33 cellular contexts compared by ENCODE assay signal in genomic region chr6:163841733-163842132, GRCh38.
"Had no signal": no experiment of that assay in that cellular context is flagged by ENCODE, and none has a peak within 500 bp of the region (broad histone marks: within the 10 kb centered on the region; RNA-seq: fewer than 3 reads in every experiment).

No MANE protein-coding gene starts in this region.

- H3K27me3 ChIP-seq: adrenal gland, body of pancreas, stomach, thyroid gland, upper lobe of left lung had no signal

- H3K4me1 ChIP-seq: body of pancreas, parathyroid adenoma, thyroid gland had no signal

- H3K27ac ChIP-seq: adrenal gland, body of pancreas, parathyroid adenoma, psoas muscle, stomach, thyroid gland, upper lobe of left lung, VCaP had no signal

- H3K4me1 Mint-ChIP-seq: activated naive CD8-positive, alpha-beta T cell treated with anti-CD3 and anti-CD28 coated beads for 36 hours; stimulated activated memory B cell treated with anti-CD40 and anti-IgM and Interleukin-4, amounts not matched to agents 10 μg/mL and 1 μg/mL and 100 μg/mL, for 72 hours had no signal

- H3K9ac ChIP-seq: parathyroid adenoma had no signal

- H3K9me3 ChIP-seq: adrenal gland, psoas muscle, stomach, thyroid gland, upper lobe of left lung had no signal

- H3K4me3 Mint-ChIP-seq: activated naive CD8-positive, alpha-beta T cell treated with anti-CD3 and anti-CD28 coated beads for 36 hours; effector memory CD8-positive, alpha-beta T cell; stimulated activated memory B cell treated with anti-CD40 and anti-IgM and Interleukin-4, amounts not matched to agents 10 μg/mL and 1 μg/mL and 100 μg/mL, for 72 hours had no signal

- H3K27ac Mint-ChIP-seq: activated naive CD8-positive, alpha-beta T cell treated with anti-CD3 and anti-CD28 coated beads for 36 hours; effector memory CD8-positive, alpha-beta T cell; stimulated activated memory B cell treated with anti-CD40 and anti-IgM and Interleukin-4, amounts not matched to agents 10 μg/mL and 1 μg/mL and 100 μg/mL, for 72 hours had no signal

- H3K4me2 ChIP-seq: smooth muscle cell had no signal

- ATAC-seq: activated CD4-positive, CD25-positive, alpha-beta regulatory T cell treated with anti-CD3 and anti-CD28 coated beads, Interleukin-2, amount 50 U/mL, for 24 hours; body of pancreas; effector memory CD8-positive, alpha-beta T cell; left cardiac atrium; psoas muscle; stimulated activated memory B cell treated with anti-CD40 and anti-IgM and Interleukin-4, amounts not matched to agents 10 μg/mL and 1 μg/mL and 100 μg/mL, for 72 hours had no signal

- DNase-seq: activated CD4-positive, alpha-beta T cell treated with anti-CD3 and anti-CD28 coated beads for 48 hours; activated CD4-positive, alpha-beta T cell treated with anti-CD3 and anti-CD28 coated beads, Interleukin-2, amount 50 U/mL, for 48 hours; activated CD8-positive, alpha-beta memory T cell treated with anti-CD3 and anti-CD28 coated beads for 24 hours; activated effector memory CD4-positive, alpha-beta T cell treated with Interleukin-2 at 50 U/mL for 16 hours; activated naive CD4-positive, alpha-beta T cell treated with Interleukin-2 at 50 U/mL for 16 hours; activated naive CD8-positive, alpha-beta T cell treated with anti-CD3 and anti-CD28 coated beads for 36 hours; adrenal gland; aorta; body of pancreas; caudate nucleus; cortex of kidney; effector memory CD8-positive, alpha-beta T cell; erythroblast; head of caudate nucleus; hippocampal formation; left cardiac atrium; mammary epithelial cell; occipital lobe; psoas muscle; stimulated activated CD4-positive, alpha-beta T cell treated with anti-CD3 and anti-CD28 coated beads, Interleukin-1b, Interleukin-23, amount 100 ng/mL, for 48 hours; stimulated activated CD4-positive, alpha-beta T cell treated with anti-CD3 and anti-CD28 coated beads, Interleukin-4, amount 100 ng/mL, for 4 hours; stimulated activated CD8-positive, alpha-beta memory T cell treated with anti-CD3 and anti-CD28 coated beads, Interleukin-4, amount 100 ng/mL, for 48 hours; stomach; T-helper 9 cell; thyroid gland; upper lobe of left lung had no signal

- H3K36me3 Mint-ChIP-seq: stimulated activated memory B cell treated with anti-CD40 and anti-IgM and Interleukin-4, amounts not matched to agents 10 μg/mL and 1 μg/mL and 100 μg/mL, for 72 hours had no signal

- H2AFZ ChIP-seq: parathyroid adenoma had no signal

- H3K4me3 ChIP-seq: adrenal gland, body of pancreas, psoas muscle, smooth muscle cell, stomach, thyroid gland, upper lobe of left lung had no signal

- FAIRE-seq: keratinocyte, TTC549 had no signal

- H3K36me3 ChIP-seq: adrenal gland, stomach, thyroid gland, upper lobe of left lung had no signal
